In the genomic region with DNA sequence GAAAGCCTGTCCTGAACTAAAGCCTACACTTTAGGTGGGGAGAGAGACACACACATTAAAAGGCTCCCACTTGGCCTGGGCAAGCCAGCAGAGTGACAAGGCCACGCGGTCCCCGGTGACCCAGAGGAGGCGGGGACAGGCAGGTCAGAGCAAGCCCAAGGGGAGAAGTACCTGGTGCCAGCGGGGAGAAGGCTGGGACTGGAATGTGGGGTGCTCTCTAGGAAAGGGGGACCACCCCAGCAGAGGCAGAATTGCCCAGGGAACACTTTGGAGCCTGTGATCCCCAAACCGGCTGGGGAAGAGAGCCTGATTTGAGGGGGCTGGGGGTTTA, we compare ENCODE assay signal across 28 cellular contexts.
DNase-seq lines count a peak whose midpoint lies in the region; ATAC-seq and TF ChIP-seq lines count a peak whose summit lies in the region.
"Had no signal": no experiment of that assay in that cellular context is flagged by ENCODE, and none has a peak within 500 bp of the region (broad histone marks: within the 10 kb centered on the region; RNA-seq: fewer than 3 reads in every experiment).

No MANE protein-coding gene starts in this region.

- no peak overlapping the region for H2BK12ac ChIP-seq in neuronal stem cell (ENCODE audit: low read length)

- H3K4me1 ChIP-seq in neuronal stem cell (ENCODE audit: control insufficient read depth in 2 of 2, insufficient read depth in 1 of 2, low read depth in 1 of 2, low read length in 2 of 2): peaks cover 0 to 2% of the 10 kb centered on the region in 2 donors
- H3K4me1 ChIP-seq in tibial artery: peaks cover 0 to 39% (median 16%) of the 10 kb centered on the region in 4 donors
- H3K4me1 ChIP-seq in naive thymus-derived CD4-positive, alpha-beta T cell (ENCODE audit: control insufficient read depth in 2 of 2, insufficient read depth in 2 of 2, low read length in 2 of 2): no peaks in the 10 kb centered on the region
- no peaks in the 10 kb centered on the region for H3K4me1 ChIP-seq in BE2C
- H3K4me1 ChIP-seq: thyroid gland had no signal

- H3K27ac Mint-ChIP-seq in WTC11: peak overlapping the region; percentile 87
- peak overlapping the region in 1 of 9 donors; percentile 15 for H3K27ac Mint-ChIP-seq in naive thymus-derived CD4-positive, alpha-beta T cell
- H3K27ac Mint-ChIP-seq: HFFc6, immature natural killer cell had no signal

- H3K27me3 Mint-ChIP-seq in WTC11 (ENCODE audit: low read depth): no peaks in the 10 kb centered on the region
- peaks cover 0 to 8% (median 3%) of the 10 kb centered on the region in 5 donors for H3K27me3 Mint-ChIP-seq in naive thymus-derived CD4-positive, alpha-beta T cell

- peak overlapping the region; percentile 28 for H3K18ac ChIP-seq in neuronal stem cell (ENCODE audit: low read length)

- H3K23ac ChIP-seq in neuronal stem cell (ENCODE audit: low read depth, low read length, poor library complexity): peak overlapping the region; percentile 81

- peaks cover 2% of the 10 kb centered on the region; the same call in 1 of the 2 replicates for H3K4me1 Mint-ChIP-seq in WTC11
- peaks cover 0 to 3% (median 0%) of the 10 kb centered on the region in 7 donors for H3K4me1 Mint-ChIP-seq in naive thymus-derived CD4-positive, alpha-beta T cell
- H3K4me1 Mint-ChIP-seq: immature natural killer cell had no signal

- no peak overlapping the region for H2BK120ac ChIP-seq in neuronal stem cell (ENCODE audit: low read depth, low read length)

- no CpG with 5 or more reads among the region's 6 CpGs for WGBS in neuronal stem cell (ENCODE audit: extremely low coverage in 2 of 2, insufficient read length in 2 of 2, insufficient replicate concordance in 1 of 2), 2 donors

- H3K27me3 ChIP-seq in neuronal stem cell (ENCODE audit: control insufficient read depth in 3 of 3, insufficient read depth in 3 of 3, low read depth in 1 of 3, low read length in 3 of 3): peaks cover 0 to 2% (median 0%) of the 10 kb centered on the region in 3 experiments
- H3K27me3 ChIP-seq in tibial artery: no peaks in the 10 kb centered on the region
- H3K27me3 ChIP-seq in naive thymus-derived CD4-positive, alpha-beta T cell (ENCODE audit: control insufficient read depth in 2 of 2, insufficient read depth in 2 of 2, low read length in 2 of 2): no peaks in the 10 kb centered on the region
- H3K27me3 ChIP-seq in BE2C: peaks cover 30% of the 10 kb centered on the region
- H3K27me3 ChIP-seq: thyroid gland had no signal

- no peak overlapping the region for H2AFZ ChIP-seq in neuronal stem cell (ENCODE audit: low read length)

- no peak overlapping the region for H2BK15ac ChIP-seq in neuronal stem cell (ENCODE audit: low read length)

- no peaks in the 10 kb centered on the region for H3K79me1 ChIP-seq in neuronal stem cell (ENCODE audit: low read depth, low read length)

- intact Hi-C loops in tibial artery (cut with DNase I; ENCODE audit: low total_unique reads): loop anchor here (10.0 kb wide), 1 partner anchor 86 kb away; a partner anchor contains a TSS
- intact Hi-C loops in naive thymus-derived CD4-positive, alpha-beta T cell (cut with micrococcal nuclease): no loop called here

- ATAC-seq in WTC11: no peak
- peak; percentile 35 for ATAC-seq in esophagus mucosa
- no peak for ATAC-seq in naive thymus-derived CD4-positive, alpha-beta T cell
- ATAC-seq in GM19397 (IDR thresholded peaks at IDR 0.05; ENCODE audit: unreplicated experiment): no peak
- ATAC-seq: left lobe of liver had no signal

- POLR2A ChIA-PET in WTC11 (lab: Charles Lee): no interaction called here
- POLR2A ChIA-PET in naive thymus-derived CD4-positive, alpha-beta T cell (lab: Charles Lee): no interaction called here

- H3K4ac ChIP-seq in neuronal stem cell (ENCODE audit: low read length): no peak overlapping the region

- DNase-seq in WTC11 (ENCODE audit: low spot score) (no peak), neuronal stem cell (ENCODE audit: low spot score) (no peak), tibial artery (no peak), NOMO-1 treated with dmso at 0.1 percent for 144 hours (lab: John Stamatoyannopoulos, UW; ENCODE audit: unreplicated experiment) (no peak), BE2C (no peak)
- no peak for DNase-seq in naive thymus-derived CD4-positive, alpha-beta T cell
- DNase-seq: activated CD4-positive, alpha-beta T cell treated with anti-CD3 and anti-CD28 coated beads, Interleukin-2, amount 50 U/mL, for 48 hours; activated CD8-positive, alpha-beta memory T cell treated with anti-CD3 and anti-CD28 coated beads, Interleukin-2, amount 50 U/mL, for 4 hours; activated naive CD4-positive, alpha-beta T cell treated with anti-CD3 and anti-CD28 coated beads, Interleukin-2, amount 50 U/mL, for 16 hours; amygdala; dermis blood vessel endothelial cell; EL; HFFc6; immature natural killer cell; Karpas-422; NCI-H146; NCI-H510A treated with DMSO at 0.1 percent for 48 hours; SIG-M5; stimulated activated CD4-positive, alpha-beta T cell treated with anti-CD3 and anti-CD28 coated beads, Interleukin-2, amount 100 ng/mL, for 48 hours; stimulated activated naive CD4-positive, alpha-beta T cell; SW 1271; T1000; thyroid gland had no signal

- H3K36me3 Mint-ChIP-seq in WTC11: peaks cover 44% of the 10 kb centered on the region
- no peaks in the 10 kb centered on the region for H3K36me3 Mint-ChIP-seq in naive thymus-derived CD4-positive, alpha-beta T cell
- H3K36me3 Mint-ChIP-seq: immature natural killer cell had no signal

- no peak overlapping the region for H4K91ac ChIP-seq in neuronal stem cell (ENCODE audit: low read depth, low read length, poor library complexity)

- no peak overlapping the region for H2BK5ac ChIP-seq in neuronal stem cell (ENCODE audit: low read length)

- TF ChIP-seq CTCF in WTC11 (IDR thresholded peaks at IDR 0.05) (no peak), tibial artery (IDR thresholded peaks at IDR 0.05) (no peak), BE2C (IDR thresholded peaks at IDR 0.05; ENCODE audit: low read depth, low read length) (no peak)

- no peaks in the 10 kb centered on the region; the same call in 1 of the 2 replicates for H3K9me3 Mint-ChIP-seq in WTC11
- H3K9me3 Mint-ChIP-seq in naive thymus-derived CD4-positive, alpha-beta T cell: peaks cover 0 to 4% (median 0%) of the 10 kb centered on the region in 11 donors
- H3K9me3 Mint-ChIP-seq: HFFc6, immature natural killer cell had no signal

- H3K14ac ChIP-seq in neuronal stem cell (ENCODE audit: low read length): no peak overlapping the region

- H3K4me3 Mint-ChIP-seq in WTC11: no peak overlapping the region
- H3K4me3 Mint-ChIP-seq in naive thymus-derived CD4-positive, alpha-beta T cell: no peak overlapping the region
- H3K4me3 Mint-ChIP-seq: HFFc6, immature natural killer cell had no signal

- CTCF ChIA-PET in WTC11 (lab: Charles Lee): interaction anchor here (2.2 kb wide), 1 partner anchor 23 kb away, joined by 7 read pairs; no protein-coding TSS in a partner anchor
- CTCF ChIA-PET in naive thymus-derived CD4-positive, alpha-beta T cell (lab: Charles Lee): no interaction called here

- no peak overlapping the region for H3K4me3 ChIP-seq in neuronal stem cell (ENCODE audit: low read length in 2 of 2)
- H3K4me3 ChIP-seq in tibial artery: no peak overlapping the region
- H3K4me3 ChIP-seq in naive thymus-derived CD4-positive, alpha-beta T cell (ENCODE audit: low read length): no peak overlapping the region
- H3K4me3 ChIP-seq in BE2C (ENCODE audit: low read depth, low read length): no peak overlapping the region
- H3K4me3 ChIP-seq: skin epidermis, thyroid gland had no signal

- H3K9ac ChIP-seq in neuronal stem cell (ENCODE audit: low read depth, low read length, poor library complexity): no peak overlapping the region

- H2AK5ac ChIP-seq in neuronal stem cell (ENCODE audit: low read depth, low read length): no peak overlapping the region

- no peak overlapping the region for H4K8ac ChIP-seq in neuronal stem cell (ENCODE audit: low read depth, low read length)

- no peak overlapping the region for H3K27ac ChIP-seq in neuronal stem cell (replicated peaks; ENCODE audit: low read length)
- H3K27ac ChIP-seq in tibial artery: peak overlapping the region; percentile 74 to 77
- no peak overlapping the region for H3K27ac ChIP-seq in naive thymus-derived CD4-positive, alpha-beta T cell (ENCODE audit: low read depth, low read length)
- H3K27ac ChIP-seq: neutrophil, skin epidermis, thyroid gland had no signal

- H3K9me3 ChIP-seq in neuronal stem cell (replicated peaks in 1 of 2; ENCODE audit: control insufficient read depth in 2 of 2, insufficient read depth in 1 of 2, low read depth in 1 of 2, low read length in 2 of 2) (peaks cover 0 to 5% of the 10 kb centered on the region in 2 donors), tibial artery (no peaks in the 10 kb centered on the region), BE2C (no peaks in the 10 kb centered on the region)
- no peaks in the 10 kb centered on the region for H3K9me3 ChIP-seq in naive thymus-derived CD4-positive, alpha-beta T cell (ENCODE audit: control insufficient read depth in 2 of 3, low read length in 3 of 3)
- H3K9me3 ChIP-seq: neutrophil, thyroid gland had no signal

- peaks cover 38 to 94% of the 10 kb centered on the region in 2 donors for H3K36me3 ChIP-seq in neuronal stem cell (replicated peaks in 1 of 2; ENCODE audit: control insufficient read depth in 2 of 2, insufficient read depth in 2 of 2, low read length in 2 of 2)
- H3K36me3 ChIP-seq in tibial artery: peaks cover 67 to 86% (median 72%) of the 10 kb centered on the region in 3 donors
- no peaks in the 10 kb centered on the region for H3K36me3 ChIP-seq in naive thymus-derived CD4-positive, alpha-beta T cell (ENCODE audit: control insufficient read depth in 2 of 3, insufficient read depth in 3 of 3, low read length in 3 of 3)
- H3K36me3 ChIP-seq in BE2C: no peaks in the 10 kb centered on the region
- H3K36me3 ChIP-seq: neutrophil had no signal

- no peak overlapping the region for H3K4me2 ChIP-seq in neuronal stem cell (ENCODE audit: insufficient read depth, low read length, poor library complexity, severe bottlenecking)

TF ChIP-seq in WTC11, 78 proteins besides CTCF, POLR2A, EP300 and RAD21 (continues in another document):
- TF ChIP-seq, protein P1, sequence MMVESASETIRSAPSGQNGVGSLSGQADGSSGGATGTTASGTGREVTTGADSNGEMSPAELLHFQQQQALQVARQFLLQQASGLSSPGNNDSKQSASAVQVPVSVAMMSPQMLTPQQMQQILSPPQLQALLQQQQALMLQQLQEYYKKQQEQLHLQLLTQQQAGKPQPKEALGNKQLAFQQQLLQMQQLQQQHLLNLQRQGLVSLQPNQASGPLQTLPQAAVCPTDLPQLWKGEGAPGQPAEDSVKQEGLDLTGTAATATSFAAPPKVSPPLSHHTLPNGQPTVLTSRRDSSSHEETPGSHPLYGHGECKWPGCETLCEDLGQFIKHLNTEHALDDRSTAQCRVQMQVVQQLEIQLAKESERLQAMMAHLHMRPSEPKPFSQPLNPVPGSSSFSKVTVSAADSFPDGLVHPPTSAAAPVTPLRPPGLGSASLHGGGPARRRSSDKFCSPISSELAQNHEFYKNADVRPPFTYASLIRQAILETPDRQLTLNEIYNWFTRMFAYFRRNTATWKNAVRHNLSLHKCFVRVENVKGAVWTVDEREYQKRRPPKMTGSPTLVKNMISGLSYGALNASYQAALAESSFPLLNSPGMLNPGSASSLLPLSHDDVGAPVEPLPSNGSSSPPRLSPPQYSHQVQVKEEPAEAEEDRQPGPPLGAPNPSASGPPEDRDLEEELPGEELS (CRISPR knock-in tag; IDR thresholded peaks at IDR 0.05): no peak
- TF ChIP-seq KAT7 (CRISPR knock-in tag; IDR thresholded peaks at IDR 0.05; ENCODE audit: borderline replicate concordance) (no peak), OVOL2 (CRISPR knock-in tag; IDR thresholded peaks at IDR 0.05; ENCODE audit: borderline replicate concordance) (no peak)

Comparison
In these comparisons a context has a peak if more than half of its experiments do, and no peak if none do; other contexts are left out.
1. H3K27ac ChIP-seq: peak in tibial artery (2 of 2); none in neuronal stem cell (single experiment) and naive thymus-derived CD4-positive, alpha-beta T cell (single experiment).